In the genomic region with DNA sequence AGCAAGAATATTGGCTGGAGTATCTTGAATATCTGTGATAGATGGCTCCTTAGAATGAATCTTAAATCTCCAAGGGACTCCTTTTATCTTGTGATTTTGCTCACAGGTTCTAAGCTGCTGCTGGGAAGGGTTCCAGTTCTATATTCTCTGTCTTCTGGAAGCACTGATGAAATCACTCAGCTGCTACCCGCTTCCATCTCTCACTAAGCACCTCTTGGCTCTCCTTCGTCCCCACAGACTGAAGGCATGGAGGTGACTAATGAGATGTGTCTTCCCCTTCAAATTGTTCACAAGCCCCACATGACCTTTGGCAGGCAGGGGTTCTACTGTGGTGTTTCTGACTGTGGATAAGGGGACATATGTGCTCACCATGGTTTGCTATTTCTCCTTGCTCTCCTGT, we compare ENCODE assay signal across 20 cellular contexts.
DNase-seq lines count a peak whose midpoint lies in the region; ATAC-seq, FAIRE-seq and TF ChIP-seq lines count a peak whose summit lies in the region.
"Had no signal": no experiment of that assay in that cellular context is flagged by ENCODE, and none has a peak within 500 bp of the region (broad histone marks: within the 10 kb centered on the region; RNA-seq: fewer than 3 reads in every experiment).

No MANE protein-coding gene starts in this region.

- no peak overlapping the region for H3K4me2 ChIP-seq in HepG2 (ENCODE audit: low read depth, low read length)
- H3K4me2 ChIP-seq: PC-9 had no signal

- BruUV-seq in HepG2 (replicated peaks; lab: Mats Ljungman, UMichigan): no TSS peak

- POLR2A ChIA-PET in HepG2 (lab: Yijun Ruan, JAX): no interaction called here

- H4K20me1 ChIP-seq in HepG2 (ENCODE audit: insufficient read depth, low read length): no peaks in the 10 kb centered on the region

- no peaks in the 10 kb centered on the region for H3K9me3 ChIP-seq in HepG2 (ENCODE audit: low read length)
- no peaks in the 10 kb centered on the region for H3K9me3 ChIP-seq in right lobe of liver
- H3K9me3 ChIP-seq: vagina had no signal

- FAIRE-seq in HepG2 (lab: Jason Lieb, UNC) (no peak), H54 (lab: Jason Lieb, UNC) (no peak)
- FAIRE-seq: islet of Langerhans had no signal

- H3K27me3 ChIP-seq in HepG2 (ENCODE audit: control insufficient read depth in 1 of 2, insufficient read depth in 2 of 2, low read length in 2 of 2): no peaks in the 10 kb centered on the region; a peak in 1 of 5 replicates
- no peaks in the 10 kb centered on the region for H3K27me3 ChIP-seq in right lobe of liver
- H3K27me3 ChIP-seq: vagina had no signal

- in situ Hi-C loops in HepG2 (cut with HindIII; ENCODE audit: extremely low pct_ligation_motif_present, low pct_unique_long_range_greater_than_20kb): no loop called here

- TF ChIP-seq CTCF in HepG2 (CRISPR knock-in tag; IDR thresholded peaks at IDR 0.05) (no peak), right lobe of liver (IDR thresholded peaks at IDR 0.05) (no peak)

- H3K4me3 ChIP-seq in HepG2 (replicated peaks in 1 of 3; ENCODE audit: insufficient read depth in 1 of 3, low read depth in 2 of 3, low read length in 3 of 3) (no peak overlapping the region), right lobe of liver (no peak overlapping the region)
- H3K4me3 ChIP-seq: PC-9, vagina had no signal

- CTCF ChIA-PET in HepG2 (lab: Yijun Ruan, JAX; ENCODE audit: low intra/inter-chr PET ratio, low total read pairs): no interaction called here

- H3K27ac ChIP-seq in HepG2 (ENCODE audit: extremely low read length, insufficient read depth, low read length) (no peak overlapping the region), right lobe of liver (no peak overlapping the region)
- H3K27ac ChIP-seq: PC-9, vagina, VCaP had no signal

- no peaks in the 10 kb centered on the region for H3K4me1 ChIP-seq in HepG2 (ENCODE audit: insufficient read depth, low read length)
- H3K4me1 ChIP-seq in right lobe of liver: no peaks in the 10 kb centered on the region
- H3K4me1 ChIP-seq: vagina had no signal

- TF ChIP-seq POLR2A in HepG2 (IDR thresholded peaks at IDR 0.05; ENCODE audit: insufficient read depth in 1 of 2, low read depth in 2 of 2, low read length in 2 of 2): no peak
- no peak for TF ChIP-seq POLR2A in right lobe of liver (IDR thresholded peaks at IDR 0.05)
- TF ChIP-seq POLR2A in H54 (IDR thresholded peaks at IDR 0.05; ENCODE audit: low read depth, low read length): no peak

- H3K36me3 ChIP-seq in HepG2 (replicated peaks in 1 of 2; ENCODE audit: control insufficient read depth in 1 of 2, insufficient read depth in 2 of 2, low read length in 2 of 2) (peaks cover 4 to 10% of the 10 kb centered on the region in 2 experiments; a peak in 4 of 5 replicates), right lobe of liver (no peaks in the 10 kb centered on the region)

- no peaks in the 10 kb centered on the region for H3K79me2 ChIP-seq in HepG2 (ENCODE audit: insufficient read depth, low read length)

- H2AFZ ChIP-seq in HepG2 (ENCODE audit: low read length): no peak overlapping the region
- H2AFZ ChIP-seq: PC-9 had no signal

- no peak for DNase-seq in HepG2 (ENCODE audit: low spot score)
- DNase-seq in right lobe of liver: no peak
- peak; percentile 13 for DNase-seq in astrocyte of the hippocampus (ENCODE audit: low read depth, low spot score)
- peak; percentile 46 for DNase-seq in myocyte (ENCODE audit: low read depth)
- DNase-seq in H54 (ENCODE audit: insufficient read length, low spot score): no peak
- DNase-seq in NOMO-1 (lab: John Stamatoyannopoulos, UW; ENCODE audit: unreplicated experiment in 2 of 2): no peak
- no peak for DNase-seq in HuH-7.5 (ENCODE audit: low spot score)
- DNase-seq: activated gamma-delta T cell treated with Interleukin-2 at 50 U/mL for 16 hours; DMS53; MM.1S; NCI-H1436 treated with DMSO at 0.1 percent for 48 hours; NCI-H748 treated with DMSO at 0.1 percent for 48 hours; PC-9; SIG-M5; stimulated activated CD4-positive, alpha-beta T cell treated with anti-CD3 and anti-CD28 coated beads, Interleukin-2, amount 100 ng/mL, for 24 hours had no signal

- no peak for TF ChIP-seq EP300 in HepG2 (IDR thresholded peaks at IDR 0.05; ENCODE audit: low read depth in 2 of 2, low read length in 2 of 2)
- no peak for TF ChIP-seq EP300 in HepG2 (CRISPR knock-in tag; IDR thresholded peaks at IDR 0.05; ENCODE audit: borderline replicate concordance)

- 89% methylated on average over 2 of the region's 2 CpGs for WGBS in HepG2 (ENCODE audit: low lambda C conversion rate)
- 96% methylated on average over 2 of the region's 2 CpGs for WGBS in right lobe of liver (ENCODE audit: insufficient coverage, low coverage, low lambda C conversion rate, missing lambda C conversion rate)

- H3K9ac ChIP-seq in HepG2 (ENCODE audit: insufficient read depth, low read depth, low read length): no peak overlapping the region

- no peak for TF ChIP-seq RAD21 in HepG2 (CRISPR knock-in tag; IDR thresholded peaks at IDR 0.05)

- intact Hi-C loops in HepG2 (cut with micrococcal nuclease; ENCODE audit: unreplicated experiment): no loop called here
- intact Hi-C loops in right lobe of liver (cut with DNase I): no loop called here

- ATAC-seq in HepG2 (no peak), right lobe of liver (no peak), HG02970 (IDR thresholded peaks at IDR 0.05; ENCODE audit: low FRiP score, unreplicated experiment) (no peak)
- ATAC-seq: sciatic nerve had no signal

TF ChIP-seq in HepG2, 621 proteins besides CTCF, POLR2A, EP300 and RAD21:
- TF ChIP-seq SOX5 (CRISPR knock-in tag; IDR thresholded peaks at IDR 0.05; ENCODE audit: borderline replicate concordance): no peak
- no peak for TF ChIP-seq GPN1 (CRISPR knock-in tag; IDR thresholded peaks at IDR 0.05; ENCODE audit: borderline replicate concordance)
- TF ChIP-seq RBM22 (optimal IDR thresholded peaks at IDR 0.05; ENCODE audit: low read length): peak; percentile 28
- no peak for TF ChIP-seq ATF7-NPFF (CRISPR knock-in tag; IDR thresholded peaks at IDR 0.05; ENCODE audit: low read depth)

Comparison
In these comparisons a context has a peak if more than half of its experiments do, and no peak if none do; other contexts are left out.
1. DNase-seq: peak in astrocyte of the hippocampus (single experiment) and myocyte (single experiment); none in HepG2 (single experiment), right lobe of liver (0 of 3), H54 (single experiment), NOMO-1 (0 of 2) and HuH-7.5 (single experiment).